Comparison of ENCODE assay signal across 9 cellular contexts in the genomic region with DNA sequence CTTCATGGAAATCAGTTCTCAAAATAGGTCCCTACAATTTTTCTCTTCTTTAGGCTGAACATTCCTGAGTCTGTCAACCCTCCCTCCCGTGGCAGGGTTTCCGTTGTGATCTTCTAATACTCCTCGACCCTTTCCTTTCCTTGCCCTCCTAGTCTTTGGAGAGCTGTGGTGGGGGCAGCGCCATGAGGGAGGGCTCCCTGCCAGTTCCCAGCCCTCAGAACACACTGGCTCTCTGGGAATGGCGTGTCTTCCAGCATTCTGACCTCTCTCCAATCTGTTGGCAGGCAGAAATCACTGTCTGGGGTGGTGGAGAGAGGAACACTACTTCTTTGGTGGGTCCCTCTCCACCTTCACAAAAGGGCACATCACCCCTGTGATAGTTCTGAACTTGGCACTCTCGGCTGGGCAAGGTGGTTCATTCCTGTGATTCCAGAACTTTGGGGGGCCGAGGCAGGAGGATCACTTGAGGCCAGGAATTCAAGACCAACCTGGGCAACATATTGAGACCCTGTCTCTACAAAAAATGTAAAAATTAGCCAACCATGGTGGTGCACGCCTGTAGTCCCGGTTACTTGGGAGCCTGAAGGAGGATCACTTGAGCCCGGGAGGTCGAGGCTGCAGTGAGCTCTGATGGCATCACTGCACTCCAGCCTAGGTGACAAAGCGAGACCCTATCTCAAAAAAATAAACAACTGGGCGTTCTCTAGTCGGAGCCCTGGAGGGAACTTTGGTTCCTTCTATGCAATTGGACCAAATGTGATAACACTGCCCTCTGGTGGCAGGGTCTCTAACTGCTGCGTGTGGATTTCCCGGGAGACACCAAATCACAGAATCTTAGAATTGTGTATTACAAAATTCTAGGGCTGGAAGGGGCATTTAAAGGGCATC. TPM values are rescaled to one million over a fixed set of nuclear protein-coding genes. Genes with fewer than 3 reads are reported as not detected.
DNase-seq lines count a peak whose midpoint lies in the region; ATAC-seq, FAIRE-seq and TF ChIP-seq lines count a peak whose summit lies in the region.
"Had no signal": no experiment of that assay in that cellular context is flagged by ENCODE, and none has a peak within 500 bp of the region (broad histone marks: within the 10 kb centered on the region; RNA-seq: fewer than 3 reads in every experiment).

No MANE protein-coding gene starts in this region.

- no peak for DNase-seq in BJ (ENCODE audit: low read depth)
- peak; percentile 51 for DNase-seq in H54 (ENCODE audit: insufficient read length, low spot score)
- peak; percentile 48 for DNase-seq in NCI-H774 (lab: John Stamatoyannopoulos, UW)
- peak; percentile 51 to 54 for DNase-seq in activated CD8-positive, alpha-beta memory T cell treated with anti-CD3 and anti-CD28 coated beads for 4 hours (ENCODE audit: low read depth in 2 of 2)
- peak; percentile 80 for DNase-seq in endothelial cell (ENCODE audit: low spot score)
- peak; percentile 80 for DNase-seq in mucosa of gallbladder (ENCODE audit: low spot score)
- DNase-seq in stimulated activated CD8-positive, alpha-beta memory T cell treated with anti-CD3 and anti-CD28 coated beads, Interleukin-7, amount 100 ng/mL, for 1 hour (ENCODE audit: low read depth in 2 of 2) = peak; percentile 49 to 57

- no peak for TF ChIP-seq POLR2A in H54 (IDR thresholded peaks at IDR 0.05; ENCODE audit: low read depth, low read length)

- H3K4me1 Mint-ChIP-seq in endothelial cell (ENCODE audit: unreplicated experiment) = no peaks in the 10 kb centered on the region

- POLR2A ChIA-PET in BJ (lab: Charles Lee) = no interaction called here

- H3K27ac Mint-ChIP-seq in endothelial cell (ENCODE audit: unreplicated experiment) = no peak overlapping the region
- H3K27ac Mint-ChIP-seq: IgD-negative memory B cell had no signal

- no peak for ATAC-seq in HG02840 (IDR thresholded peaks at IDR 0.05; ENCODE audit: low FRiP score, unreplicated experiment)

- CTCF ChIA-PET in BJ (lab: Yijun Ruan, JAX) = interaction anchor here (0.6 to 8.6 kb wide), 20 partner anchors 8 to 326 kb away, joined by 3 to 128 read pairs (median 4); a partner anchor contains a TSS

- H3K36me3 ChIP-seq in BJ (ENCODE audit: control insufficient read depth, insufficient read depth, low read length) = no peaks in the 10 kb centered on the region

- no peak overlapping the region for H3K4me3 ChIP-seq in BJ (ENCODE audit: low read depth, low read length)

- H3K36me3 Mint-ChIP-seq in endothelial cell (ENCODE audit: low read depth, unreplicated experiment) = peaks cover 4% of the 10 kb centered on the region

- H3K27me3 Mint-ChIP-seq in endothelial cell (ENCODE audit: unreplicated experiment) = no peaks in the 10 kb centered on the region

- H3K4me3 Mint-ChIP-seq in endothelial cell (ENCODE audit: unreplicated experiment) = no peak overlapping the region

- no peak for FAIRE-seq in H54 (lab: Jason Lieb, UNC)

- H3K27me3 ChIP-seq in BJ (ENCODE audit: control insufficient read depth, insufficient read depth, low read length) = no peaks in the 10 kb centered on the region

- H3K9me3 Mint-ChIP-seq in endothelial cell (ENCODE audit: unreplicated experiment) = no peaks in the 10 kb centered on the region

- peak; percentile 81 for TF ChIP-seq CTCF in BJ (IDR thresholded peaks at IDR 0.05; ENCODE audit: insufficient read depth, low read depth, low read length)
- peak; percentile 93 for TF ChIP-seq CTCF in endothelial cell (IDR thresholded peaks at IDR 0.05; ENCODE audit: unreplicated experiment)

RNA-seq across cellular contexts. Expression of a gene that starts 13.1 kb away (rescaled TPM):
- 206 and 243 TPM in 2 replicates for polyA plus RNA-seq in BJ (2011; rRNA removed)
- 138 and 214 TPM in 2 replicates for polyA minus RNA-seq in BJ (2011; rRNA and poly(A)+ RNA removed)
- 196 TPM for total RNA-seq in endothelial cell (ENCODE audit: unreplicated experiment)
- 140 TPM for total RNA-seq in mucosa of gallbladder

RNA-seq across cellular contexts. Expression of a gene that starts 39.9 kb away (rescaled TPM):
- polyA plus RNA-seq in BJ (2011; rRNA removed) = not detected in 2 replicates
- polyA minus RNA-seq in BJ (2011; rRNA and poly(A)+ RNA removed) = 0.19 TPM in 1 of 2 replicates, not detected in the other
- total RNA-seq in endothelial cell (ENCODE audit: unreplicated experiment) (not detected), mucosa of gallbladder (0.32 TPM)
- polyA plus RNA-seq: IgD-negative memory B cell had no signal
